ENCODE assay signal across 21 cellular contexts in the genomic region with DNA sequence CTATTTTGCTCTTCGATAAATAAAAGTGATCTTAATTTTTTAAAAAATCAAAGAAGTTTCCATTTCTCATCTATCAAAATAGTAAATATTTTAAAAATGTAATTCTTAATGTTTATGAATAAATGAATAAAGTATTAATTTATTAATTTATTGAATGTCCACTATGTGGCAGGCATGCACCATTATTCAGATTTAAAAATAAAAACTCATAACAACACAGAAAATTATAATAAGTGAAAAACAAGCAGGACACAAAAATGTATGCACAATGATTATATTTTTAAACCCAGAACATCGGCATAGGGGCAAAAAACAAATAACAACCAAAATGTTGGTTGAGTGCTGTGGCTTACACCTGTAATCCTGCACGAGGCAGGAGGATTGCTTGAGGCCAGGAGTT. TPM values are rescaled to one million over a fixed set of nuclear protein-coding genes. Genes with fewer than 3 reads are reported as not detected.
A peak's percentile ranks its signal among the peaks of the same experiment; 100 is the strongest.
DNase-seq lines count a peak whose midpoint lies in the region; TF ChIP-seq lines count a peak whose summit lies in the region.
"Had no signal": no experiment of that assay in that cellular context is flagged by ENCODE, and none has a peak within 500 bp of the region (broad histone marks: within the 10 kb centered on the region; RNA-seq: fewer than 3 reads in every experiment).

No MANE protein-coding gene starts in this region.

- H3K18ac ChIP-seq in trophoblast cell (ENCODE audit: low read length) = no peak overlapping the region

- WGBS in trophoblast cell (ENCODE audit: extremely low coverage, insufficient coverage, insufficient read length) = no CpG with 5 or more reads among the region's 3 CpGs

- no peaks in the 10 kb centered on the region for H3K36me3 ChIP-seq in trophoblast cell (ENCODE audit: control insufficient read depth in 1 of 2, insufficient read depth in 2 of 2, low read length in 2 of 2)
- H3K36me3 ChIP-seq: BLaER1 treated with 17β-estradiol and CSF1 and Interleukin-3, amounts not matched to agents 10 nM and 100 nM; MG63; spleen; tibial artery had no signal

- H3K27ac Mint-ChIP-seq in chondrocyte (ENCODE audit: unreplicated experiment) (no peak overlapping the region), nephron (no peak overlapping the region)
- H3K27ac Mint-ChIP-seq: natural killer cell; stimulated activated effector memory CD8-positive, alpha-beta T cell treated with anti-CD3 and anti-CD28 coated beads, Interleukin-12 subunit alpha, Interleukin-12 subunit beta, amount 100 ng/mL, for 72 hours had no signal

- no peak overlapping the region for H3K4ac ChIP-seq in trophoblast cell (ENCODE audit: low read depth, low read length)

- H3K27ac ChIP-seq in trophoblast cell (ENCODE audit: low read depth, low read length) = no peak overlapping the region
- H3K27ac ChIP-seq: BLaER1 treated with 17β-estradiol and CSF1 and Interleukin-3, amounts not matched to agents 10 nM and 100 nM; psoas muscle; spleen; tibial artery had no signal

- H3K4me3 ChIP-seq in LNCaP clone FGC (ENCODE audit: low read depth, low read length) (no peak overlapping the region), trophoblast cell (ENCODE audit: low read depth, low read length) (no peak overlapping the region)
- H3K4me3 ChIP-seq: BLaER1 treated with 17β-estradiol and CSF1 and Interleukin-3, amounts not matched to agents 10 nM and 100 nM; MG63; psoas muscle; spleen; tibial artery had no signal

- H3K9me3 Mint-ChIP-seq in chondrocyte (ENCODE audit: low read depth) (no peaks in the 10 kb centered on the region), nephron (no peaks in the 10 kb centered on the region)
- H3K9me3 Mint-ChIP-seq: natural killer cell; stimulated activated effector memory CD8-positive, alpha-beta T cell treated with anti-CD3 and anti-CD28 coated beads, Interleukin-12 subunit alpha, Interleukin-12 subunit beta, amount 100 ng/mL, for 72 hours had no signal

- no peak overlapping the region for H3K14ac ChIP-seq in trophoblast cell (ENCODE audit: low read length)

- no peak overlapping the region for H4K8ac ChIP-seq in trophoblast cell (ENCODE audit: low read depth, low read length)

- peak; percentile 17; the same call in 1 of the 2 replicates for TF ChIP-seq CTCF in LNCaP clone FGC (IDR thresholded peaks at IDR 0.05; ENCODE audit: control insufficient read depth, extremely low read depth, insufficient read depth)
- TF ChIP-seq CTCF in chondrocyte (IDR thresholded peaks at IDR 0.05) = peak; percentile 81
- peak in 2 of 3 experiments; percentile 11 to 45 for TF ChIP-seq CTCF in nephron (IDR thresholded peaks at IDR 0.05; ENCODE audit: unreplicated experiment in 3 of 3)

- H3K4me3 Mint-ChIP-seq in chondrocyte (ENCODE audit: unreplicated experiment) (no peak overlapping the region), nephron (no peak overlapping the region)
- H3K4me3 Mint-ChIP-seq: natural killer cell; stimulated activated effector memory CD8-positive, alpha-beta T cell treated with anti-CD3 and anti-CD28 coated beads, Interleukin-12 subunit alpha, Interleukin-12 subunit beta, amount 100 ng/mL, for 72 hours had no signal

- H3K9me3 ChIP-seq in trophoblast cell (ENCODE audit: insufficient read depth, low read depth, low read length) = no peaks in the 10 kb centered on the region
- H3K9me3 ChIP-seq: BLaER1 treated with 17β-estradiol and CSF1 and Interleukin-3, amounts not matched to agents 10 nM and 100 nM; MG63; psoas muscle; spleen; tibial artery had no signal

- no peak overlapping the region for H3K4me2 ChIP-seq in trophoblast cell (ENCODE audit: low read length)
- H3K4me2 ChIP-seq: BLaER1 treated with 17β-estradiol and CSF1 and Interleukin-3, amounts not matched to agents 10 nM and 100 nM had no signal

- no peak overlapping the region for H4K91ac ChIP-seq in trophoblast cell (ENCODE audit: low read depth, low read length)

- no peaks in the 10 kb centered on the region for H3K27me3 ChIP-seq in trophoblast cell (ENCODE audit: insufficient read depth, low read length)
- H3K27me3 ChIP-seq: BLaER1 treated with 17β-estradiol and CSF1 and Interleukin-3, amounts not matched to agents 10 nM and 100 nM; MG63; spleen; tibial artery had no signal

- peaks cover 0 to 3% of the 10 kb centered on the region in 2 experiments for H3K4me1 ChIP-seq in trophoblast cell (ENCODE audit: control insufficient read depth in 1 of 2, insufficient read depth in 2 of 2, low read length in 2 of 2)

- no peaks in the 10 kb centered on the region for H3K79me2 ChIP-seq in trophoblast cell (ENCODE audit: control insufficient read depth, insufficient read depth, low read length, poor library complexity)

- DNase-seq in EH (ENCODE audit: low read depth) (peak; percentile 11), LNCaP clone FGC (ENCODE audit: low read depth) (no peak), chondrocyte (ENCODE audit: low spot score) (no peak), trophoblast cell (no peak), NCI-H526 treated with DMSO at 0.1 percent for 48 hours (lab: John Stamatoyannopoulos, UW) (no peak), NCI-H146 treated with DMSO at 0.1 percent for 48 hours (lab: John Stamatoyannopoulos, UW; ENCODE audit: unreplicated experiment) (no peak)
- no peak for DNase-seq in activated CD4-positive, alpha-beta T cell treated with anti-CD3 and anti-CD28 coated beads, Interleukin-2, amount 50 U/mL, for 48 hours
- DNase-seq: activated CD4-positive, alpha-beta T cell treated with anti-CD3 and anti-CD28 coated beads for 48 hours; activated gamma-delta T cell treated with Interleukin-2 at 50 U/mL for 16 hours; mammary epithelial cell; MG63; natural killer cell; NCI-H146; NCI-H446 treated with DMSO at 0.1 percent for 48 hours; psoas muscle; spleen; T1000; tibial artery had no signal

- no peak overlapping the region for H4K12ac ChIP-seq in trophoblast cell (ENCODE audit: low read depth, low read length)

- peaks cover 16% of the 10 kb centered on the region for H3K4me1 Mint-ChIP-seq in chondrocyte (ENCODE audit: low read depth)
- peaks cover 14% of the 10 kb centered on the region for H3K4me1 Mint-ChIP-seq in nephron

- H2AFZ ChIP-seq in trophoblast cell (ENCODE audit: insufficient read depth, low read length, poor library complexity) = no peak overlapping the region

- H2BK5ac ChIP-seq in trophoblast cell (ENCODE audit: low read depth, low read length, poor library complexity) = no peak overlapping the region

- no peaks in the 10 kb centered on the region for H3K36me3 Mint-ChIP-seq in chondrocyte (ENCODE audit: low read depth)
- H3K36me3 Mint-ChIP-seq in nephron (ENCODE audit: low read depth) = no peaks in the 10 kb centered on the region
- H3K36me3 Mint-ChIP-seq: natural killer cell; stimulated activated effector memory CD8-positive, alpha-beta T cell treated with anti-CD3 and anti-CD28 coated beads, Interleukin-12 subunit alpha, Interleukin-12 subunit beta, amount 100 ng/mL, for 72 hours had no signal

- H3K23ac ChIP-seq in trophoblast cell (ENCODE audit: low read length) = no peak overlapping the region

- H3K79me1 ChIP-seq in trophoblast cell (ENCODE audit: low read length) = no peaks in the 10 kb centered on the region

- no peak overlapping the region for H2BK12ac ChIP-seq in trophoblast cell (ENCODE audit: low read length)

- no peak overlapping the region for H3K9ac ChIP-seq in trophoblast cell (ENCODE audit: low read length)
- H3K9ac ChIP-seq: BLaER1 treated with 17β-estradiol and CSF1 and Interleukin-3, amounts not matched to agents 10 nM and 100 nM had no signal

- H3K27me3 Mint-ChIP-seq in chondrocyte (ENCODE audit: low read depth) (no peaks in the 10 kb centered on the region), nephron (ENCODE audit: low read depth) (peaks cover 5% of the 10 kb centered on the region)

- H2BK120ac ChIP-seq in trophoblast cell (ENCODE audit: insufficient read depth, low read length, poor library complexity) = no peak overlapping the region

- H2AK5ac ChIP-seq in trophoblast cell (ENCODE audit: low read length) = no peak overlapping the region

RNA-seq across cellular contexts. Expression of gene PYURF, which starts 5.3 kb away (rescaled TPM):
- 54.9 to 59.9 TPM (median 59.5 TPM) in 3 replicates for total RNA-seq in chondrocyte
- 48.1 and 49.9 TPM in 2 replicates for polyA plus RNA-seq in trophoblast cell (2013)

Comparison
In these comparisons a context has a peak if more than half of its experiments do, and no peak if none do; other contexts are left out.
1. CTCF ChIP-seq: peak in every context shown above with its lines; median percentile 81 in chondrocyte; 28 in nephron; 17 in LNCaP clone FGC.